10 cellular contexts compared by ENCODE assay signal in genomic region chr3:48478631-48479555, GRCh38. TPM values are rescaled to one million over a fixed set of nuclear protein-coding genes. Genes with fewer than 3 reads are reported as not detected.
A peak's percentile ranks its signal among the peaks of the same experiment; 100 is the strongest.
DNase-seq lines count a peak whose midpoint lies in the region; ATAC-seq and TF ChIP-seq lines count a peak whose summit lies in the region.
"Had no signal": no experiment of that assay in that cellular context is flagged by ENCODE, and none has a peak within 500 bp of the region (broad histone marks: within the 10 kb centered on the region; RNA-seq: fewer than 3 reads in every experiment).

No MANE protein-coding gene starts in this region.

- TF ChIP-seq POLR2A in NB4 (IDR thresholded peaks at IDR 0.05; ENCODE audit: extremely low read depth, insufficient read length) (no peak), vagina (IDR thresholded peaks at IDR 0.05) (no peak)

- H3K4me1 ChIP-seq in vagina = no peaks in the 10 kb centered on the region

- no peaks in the 10 kb centered on the region for H3K27me3 Mint-ChIP-seq in natural killer cell treated with Interleukin-12 subunit alpha and Interleukin-12 subunit beta and Interleukin-15 and Interleukin-18, amount 100 ng/mL, for 72 hours

- DNase-seq in GM06990 (ENCODE audit: extremely low read depth, insufficient read length) = peak; percentile 57
- DNase-seq in NB4 (ENCODE audit: low read depth) = peak; percentile 41
- peak; percentile 33 for DNase-seq in activated gamma-delta T cell (lab: John Stamatoyannopoulos, UW)
- DNase-seq in natural killer cell treated with Interleukin-12 subunit alpha and Interleukin-12 subunit beta and Interleukin-15 and Interleukin-18, amount 100 ng/mL, for 72 hours (ENCODE audit: low spot score) = peak; percentile 64
- no peak for DNase-seq in vagina (ENCODE audit: extremely low spot score in 2 of 2)
- DNase-seq in glomerular visceral epithelial cell (ENCODE audit: extremely low spot score) = no peak
- DNase-seq: GDM1, substantia nigra had no signal

- peak overlapping the region; percentile 94 to 99 for H3K27ac Mint-ChIP-seq in natural killer cell treated with Interleukin-12 subunit alpha and Interleukin-12 subunit beta and Interleukin-15 and Interleukin-18, amount 100 ng/mL, for 72 hours

- no peaks in the 10 kb centered on the region for H3K27me3 ChIP-seq in GM06990 (replicated peaks; ENCODE audit: control insufficient read depth, insufficient read depth, low read length)
- H3K27me3 ChIP-seq in vagina = no peaks in the 10 kb centered on the region

- no peaks in the 10 kb centered on the region for H3K36me3 Mint-ChIP-seq in natural killer cell treated with Interleukin-12 subunit alpha and Interleukin-12 subunit beta and Interleukin-15 and Interleukin-18, amount 100 ng/mL, for 72 hours

- peak; percentile 78 to 82 for ATAC-seq in natural killer cell treated with Interleukin-12 subunit alpha and Interleukin-12 subunit beta and Interleukin-15 and Interleukin-18, amount 100 ng/mL, for 72 hours
- ATAC-seq in GM21515 (IDR thresholded peaks at IDR 0.05; ENCODE audit: unreplicated experiment) = no peak
- ATAC-seq in HG03097 (IDR thresholded peaks at IDR 0.05; ENCODE audit: low FRiP score, unreplicated experiment) = no peak

- H3K9me3 ChIP-seq in vagina = no peaks in the 10 kb centered on the region

- H3K4me3 ChIP-seq in GM06990 (replicated peaks; ENCODE audit: low read depth, low read length) (peak overlapping the region; percentile 42), NB4 (ENCODE audit: low read depth, low read length) (no peak overlapping the region), vagina (peak overlapping the region in 1 of 2 donors; percentile 9)

- TF ChIP-seq CTCF in GM06990 (IDR thresholded peaks at IDR 0.05; ENCODE audit: insufficient read depth, low read length, poor library complexity, severe bottlenecking) (no peak), NB4 (IDR thresholded peaks at IDR 0.05; ENCODE audit: low read depth, low read length) (no peak), vagina (IDR thresholded peaks at IDR 0.05) (no peak)

- no peaks in the 10 kb centered on the region for H3K9me3 Mint-ChIP-seq in natural killer cell treated with Interleukin-12 subunit alpha and Interleukin-12 subunit beta and Interleukin-15 and Interleukin-18, amount 100 ng/mL, for 72 hours

- H3K4me1 Mint-ChIP-seq in natural killer cell treated with Interleukin-12 subunit alpha and Interleukin-12 subunit beta and Interleukin-15 and Interleukin-18, amount 100 ng/mL, for 72 hours (ENCODE audit: low read depth in 2 of 2) = peaks cover 32 to 36% of the 10 kb centered on the region in 2 donors

- intact Hi-C loops in vagina (cut with DNase I) = no loop called here

- H3K36me3 ChIP-seq in GM06990 (ENCODE audit: control insufficient read depth, insufficient read depth, low read length) = no peaks in the 10 kb centered on the region
- H3K36me3 ChIP-seq in vagina = no peaks in the 10 kb centered on the region

- H3K27ac ChIP-seq in vagina = no peak overlapping the region

- peak overlapping the region; percentile 95 for H3K4me3 Mint-ChIP-seq in natural killer cell treated with Interleukin-12 subunit alpha and Interleukin-12 subunit beta and Interleukin-15 and Interleukin-18, amount 100 ng/mL, for 72 hours

RNA-seq across cellular contexts. Expression of gene SHISA5, which starts 25.1 kb away (rescaled TPM):
- 100 to 1,000 TPM in 1 of 2 donors, 10 to 100 TPM in 1; 88.4 to 126 TPM for total RNA-seq in natural killer cell treated with Interleukin-12 subunit alpha and Interleukin-12 subunit beta and Interleukin-15 and Interleukin-18, amount 100 ng/mL, for 72 hours
- 133 TPM for total RNA-seq in vagina

RNA-seq across cellular contexts. Expression of gene ATRIP, which starts 32.4 kb away (rescaled TPM):
- 10 to 100 TPM; 14.0 to 26.2 TPM for total RNA-seq in natural killer cell treated with Interleukin-12 subunit alpha and Interleukin-12 subunit beta and Interleukin-15 and Interleukin-18, amount 100 ng/mL, for 72 hours
- 13.8 TPM for total RNA-seq in vagina

RNA-seq across cellular contexts. Expression of gene TMA7, which starts 38.8 kb away (rescaled TPM):
- total RNA-seq in natural killer cell treated with Interleukin-12 subunit alpha and Interleukin-12 subunit beta and Interleukin-15 and Interleukin-18, amount 100 ng/mL, for 72 hours = 100 to 1,000 TPM; 202 to 217 TPM
- total RNA-seq in vagina = 251 TPM

RNA-seq across cellular contexts. Expression of gene CCDC51, which starts 39.0 kb away (rescaled TPM):
- 10 to 100 TPM; 13.0 to 23.3 TPM for total RNA-seq in natural killer cell treated with Interleukin-12 subunit alpha and Interleukin-12 subunit beta and Interleukin-15 and Interleukin-18, amount 100 ng/mL, for 72 hours
- 11.5 TPM for total RNA-seq in vagina

RNA-seq across cellular contexts. Expression of gene PLXNB1, which starts 49.0 kb away (rescaled TPM):
- 1 to 10 TPM; 5.9 to 9.6 TPM for total RNA-seq in natural killer cell treated with Interleukin-12 subunit alpha and Interleukin-12 subunit beta and Interleukin-15 and Interleukin-18, amount 100 ng/mL, for 72 hours
- 257 TPM for total RNA-seq in vagina

Comparison
In these comparisons a context has a peak if more than half of its experiments do, and no peak if none do; other contexts are left out.
1. DNase-seq: peak in GM06990 (single experiment), NB4 (single experiment), activated gamma-delta T cell (single experiment) and natural killer cell treated with Interleukin-12 subunit alpha and Interleukin-12 subunit beta and Interleukin-15 and Interleukin-18, amount 100 ng/mL, for 72 hours (single experiment); none in vagina (0 of 2) and glomerular visceral epithelial cell (single experiment).
2. ATAC-seq: peak in natural killer cell treated with Interleukin-12 subunit alpha and Interleukin-12 subunit beta and Interleukin-15 and Interleukin-18, amount 100 ng/mL, for 72 hours (2 of 2); none in GM21515 (single experiment) and HG03097 (single experiment).